In the genomic region with DNA sequence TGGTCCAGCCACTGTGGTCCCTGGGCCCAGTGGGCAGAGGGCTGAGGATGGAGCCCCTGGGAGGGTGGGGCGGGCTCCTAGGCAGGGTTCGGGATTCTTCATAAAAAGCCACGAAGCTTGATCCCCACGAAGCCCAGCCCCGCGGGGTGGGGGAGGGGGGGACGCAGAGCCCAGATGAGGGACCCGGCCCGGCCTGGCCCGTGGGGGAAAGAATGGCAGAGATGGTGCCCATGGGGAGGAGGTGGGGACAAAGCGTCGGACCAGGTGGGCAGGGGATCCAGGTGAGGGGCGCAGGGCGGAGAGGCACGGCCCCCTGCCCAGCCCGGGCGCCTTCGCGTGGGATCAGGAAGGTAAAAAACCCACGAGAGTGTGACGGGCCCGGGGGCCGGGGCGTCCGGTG, we compare ENCODE assay signal across 8 cellular contexts. TPM values are rescaled to one million over a fixed set of nuclear protein-coding genes. Genes with fewer than 3 reads are reported as not detected.
A peak's percentile ranks its signal among the peaks of the same experiment; 100 is the strongest.
DNase-seq lines count a peak whose midpoint lies in the region; TF ChIP-seq lines count a peak whose summit lies in the region.

No MANE protein-coding gene starts in this region.

- H3K36me3 ChIP-seq in adrenal gland (replicated peaks in 1 of 2), result no peaks in the 10 kb centered on the region
- H3K36me3 ChIP-seq in testis (ENCODE audit: low read depth, missing control alignments), result no peaks in the 10 kb centered on the region

- H3K27me3 ChIP-seq in adrenal gland, result no peaks in the 10 kb centered on the region
- H3K27me3 ChIP-seq in layer of hippocampus (ENCODE audit: control insufficient read depth, insufficient read depth, low read length), result no peaks in the 10 kb centered on the region
- no peaks in the 10 kb centered on the region for H3K27me3 ChIP-seq in testis

- peak; percentile 37 for DNase-seq in activated CD8-positive, alpha-beta memory T cell treated with anti-CD3 and anti-CD28 coated beads, Interleukin-2, amount 50 U/mL, for 4 hours
- DNase-seq in activated CD8-positive, alpha-beta memory T cell treated with anti-CD3 and anti-CD28 coated beads, Interleukin-2, amount 50 U/mL, for 48 hours, result no peak
- DNase-seq in adrenal gland (peak in 1 of 7 donors; percentile 37), testis (no peak), posterior cingulate gyrus (no peak), hepatic stellate cell (ENCODE audit: low spot score) (no peak), NCI-H510A treated with DMSO at 0.1 percent for 48 hours (lab: John Stamatoyannopoulos, UW) (no peak)

- H3K9me3 ChIP-seq in adrenal gland (replicated peaks in 1 of 3), result no peaks in the 10 kb centered on the region
- H3K9me3 ChIP-seq in testis, result no peaks in the 10 kb centered on the region

- H3K27ac ChIP-seq in adrenal gland, result peak overlapping the region in 4 of 5 donors; percentile 53 to 84 (median 74)
- peak overlapping the region; percentile 67 for H3K27ac ChIP-seq in layer of hippocampus (ENCODE audit: low read depth, low read length)
- H3K27ac ChIP-seq in testis, result peak overlapping the region; percentile 70 to 86

- TF ChIP-seq CTCF in adrenal gland (IDR thresholded peaks at IDR 0.05), result no peak
- no peak for TF ChIP-seq CTCF in testis (IDR thresholded peaks at IDR 0.05)

- WGBS in adrenal gland, 4 donors, result 20 to 33% (median 24%) methylated on average over 15 to 25 of the region's 25 CpGs
- 11 to 14% methylated on average over 18 to 23 of the region's 25 CpGs for WGBS in testis, 2 donors

- H3K4me1 ChIP-seq in adrenal gland (replicated peaks in 1 of 2) (peaks cover 8 to 11% of the 10 kb centered on the region in 2 donors), testis (peaks cover 6% of the 10 kb centered on the region)

- intact Hi-C loops in adrenal gland (cut with DNase I) (loop anchor here (5.0 to 10.0 kb wide), 2 partner anchors 78 to 119 kb away; a partner anchor contains a TSS), testis (cut with DNase I; ENCODE audit: low total_unique reads) (no loop called here), posterior cingulate gyrus (cut with DNase I) (no loop called here)

- H3K4me3 ChIP-seq in adrenal gland (peak overlapping the region in 3 of 4 donors; percentile 57 to 87 (median 85)), testis (peak overlapping the region; percentile 66 to 67)

- TF ChIP-seq POLR2A in adrenal gland (IDR thresholded peaks at IDR 0.05) (no peak), testis (IDR thresholded peaks at IDR 0.05) (no peak)

RNA-seq across cellular contexts. Expression of a gene that starts 6.0 kb away (rescaled TPM):
- total RNA-seq in adrenal gland (100 to 1,000 TPM in 1 of 8 donors, 10 to 100 TPM in 7; 39.6 to 109 (median 52.9) TPM), testis (10 to 100 TPM; 25.8 to 27.1 TPM)
- polyA plus RNA-seq in adrenal gland (100 to 1,000 TPM in 1 of 3 donors, 10 to 100 TPM in 2; 16.2 to 129 (median 19.3) TPM), testis (ENCODE audit: insufficient read depth, low read depth, low replicate concordance) (52.3 TPM)

Comparison
In these comparisons a context has a peak if more than half of its experiments do, and no peak if none do; other contexts are left out.
1. intact Hi-C loops: an anchor here in adrenal gland (5.0 to 10.0 kb wide); none called in testis and posterior cingulate gyrus.